27 cellular contexts compared by ENCODE assay signal in the genomic region with DNA sequence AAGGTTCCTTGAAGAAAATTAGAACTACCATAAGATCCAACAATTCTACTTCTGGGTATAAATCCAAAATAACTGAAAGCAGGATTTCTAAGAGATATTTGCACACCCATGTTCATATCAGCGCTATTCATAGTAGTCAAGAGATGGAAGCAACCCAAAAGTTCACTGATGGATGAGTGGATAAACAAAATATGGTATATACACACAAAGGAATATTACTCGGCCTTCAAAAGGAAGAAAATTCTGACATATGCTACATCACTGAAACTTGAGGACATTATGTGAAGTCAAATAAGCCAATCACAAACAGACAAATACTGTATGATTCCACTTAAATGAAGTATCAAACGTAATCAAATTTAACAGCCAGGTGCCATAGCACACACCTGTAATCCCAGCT.
"Had no signal": no experiment of that assay in that cellular context is flagged by ENCODE, and none has a peak within 500 bp of the region (broad histone marks: within the 10 kb centered on the region; RNA-seq: fewer than 3 reads in every experiment).

No MANE protein-coding gene starts in this region.

- H3K4me3 ChIP-seq: stomach, suprapubic skin, testis, thoracic aorta, thyroid gland, tibial artery, tibial nerve, transverse colon, upper lobe of left lung, upper lobe of right lung, uterus, vagina had no signal

- H3K27me3 ChIP-seq: stomach, suprapubic skin, testis, thyroid gland, tibial artery, tibial nerve, transverse colon, upper lobe of left lung, upper lobe of right lung, uterus, vagina had no signal

- DNase-seq: stimulated activated CD4-positive, alpha-beta T cell treated with anti-CD3 and anti-CD28 coated beads, Interleukin-2, amount 100 ng/mL, for 48 hours; stimulated activated CD4-positive, alpha-beta T cell treated with anti-CD3 and anti-CD28 coated beads, Interleukin-4, amount 100 ng/mL, for 1 hour; stimulated activated CD4-positive, alpha-beta T cell treated with anti-CD3 and anti-CD28 coated beads, Interleukin-4, amount 100 ng/mL, for 24 hours; stimulated activated CD4-positive, alpha-beta T cell treated with anti-CD3 and anti-CD28 coated beads, Interleukin-4, amount 100 ng/mL, for 4 hours; stimulated activated CD8-positive, alpha-beta memory T cell treated with anti-CD3 and anti-CD28 coated beads, Interleukin-4, amount 100 ng/mL, for 48 hours; stimulated activated naive B cell treated with anti-CD40 and anti-IgM and Interleukin-4, amounts not matched to agents 10 μg/mL and 1 μg/mL and 100 μg/mL, for 72 hours; stimulated activated naive CD4-positive, alpha-beta T cell; stimulated activated naive CD4-positive, alpha-beta T cell treated with Interleukin-2 at 50 U/mL for 16 hours; stimulated activated naive CD8-positive, alpha-beta T cell treated with anti-CD3 and anti-CD28 coated beads, Interleukin-15, amount 100 ng/mL, for 72 hours; stimulated activated naive CD8-positive, alpha-beta T cell treated with anti-CD3 and anti-CD28 coated beads, Interleukin-15, Interleukin-2, amounts not matched to agents 100 U/mL and 50 U/mL, for 24 hours; stomach; substantia nigra; testis; thyroid gland; tibial artery; transverse colon; trophoblast cell; upper lobe of left lung; upper lobe of right lung; uterus had no signal

- FAIRE-seq: urothelium cell line had no signal

- H3K27ac ChIP-seq: stomach, suprapubic skin, testis, thoracic aorta, thyroid gland, tibial artery, tibial nerve, transverse colon, upper lobe of left lung, upper lobe of right lung, uterus, vagina had no signal

- H3K36me3 ChIP-seq: uterus had no signal

- ATAC-seq: stimulated activated effector memory CD8-positive, alpha-beta T cell treated with anti-CD3 and anti-CD28 coated beads, Interleukin-12 subunit alpha, Interleukin-12 subunit beta, amount 100 ng/mL, for 72 hours; stimulated activated memory B cell treated with anti-CD40 and anti-IgM and Interleukin-4, amounts not matched to agents 10 μg/mL and 1 μg/mL and 100 μg/mL, for 72 hours; stimulated activated naive B cell treated with anti-CD40 and anti-IgM and Interleukin-4, amounts not matched to agents 10 μg/mL and 1 μg/mL and 100 μg/mL, for 72 hours; stimulated activated naive CD8-positive, alpha-beta T cell treated with anti-CD3 and anti-CD28 coated beads, Interleukin-15, amount 100 ng/mL, for 72 hours; stimulated activated naive CD8-positive, alpha-beta T cell treated with anti-CD3 and anti-CD28 coated beads, Interleukin-15, Interleukin-2, amounts not matched to agents 100 U/mL and 50 U/mL, for 24 hours; upper lobe of right lung had no signal

- H3K4me1 ChIP-seq: stomach, suprapubic skin, testis, tibial artery, tibial nerve, upper lobe of left lung, upper lobe of right lung, uterus, vagina had no signal

- H3K9me3 ChIP-seq: stomach, testis, thyroid gland, tibial artery, transverse colon, upper lobe of left lung, upper lobe of right lung, uterus, vagina had no signal
